Comparison of ENCODE assay signal across 10 cellular contexts in genomic region chr10:58666024-58666423, GRCh38.
DNase-seq lines count a peak whose midpoint lies in the region; ATAC-seq and TF ChIP-seq lines count a peak whose summit lies in the region.
"Had no signal": no experiment of that assay in that cellular context is flagged by ENCODE, and none has a peak within 500 bp of the region (broad histone marks: within the 10 kb centered on the region; RNA-seq: fewer than 3 reads in every experiment).

No MANE protein-coding gene starts in this region.

- 27 to 54% (median 30%) methylated on average over 3 of the region's 3 CpGs for WGBS in psoas muscle, 3 donors

- peak overlapping the region; percentile 27 to 57 (median 54) for H3K4me3 Mint-ChIP-seq in T-cell

- H3K4me1 ChIP-seq in psoas muscle = peaks cover 4% of the 10 kb centered on the region

- intact Hi-C loops in psoas muscle (cut with DNase I) = no loop called here

- H3K36me3 ChIP-seq in psoas muscle (ENCODE audit: insufficient read depth in 1 of 2, low read depth in 1 of 2) = no peaks in the 10 kb centered on the region
- H3K36me3 ChIP-seq: cardiac muscle cell had no signal

- H3K9me3 Mint-ChIP-seq in T-cell = peaks cover 12 to 20% (median 15%) of the 10 kb centered on the region in 3 donors

- H3K27ac ChIP-seq in psoas muscle (peak overlapping the region; percentile 43), substantia nigra (ENCODE audit: low read depth, low read length, poor library complexity, severe bottlenecking) (no peak overlapping the region)
- H3K27ac ChIP-seq: cardiac muscle cell had no signal

- CTCF ChIA-PET in T-cell (lab: Charles Lee) = interaction anchor here in 1 of 2 donors (0.6 kb wide), 1 partner anchor 73 kb away, joined by 3 read pairs; no protein-coding TSS in a partner anchor

- peak overlapping the region; percentile 64 to 72 for H3K27ac Mint-ChIP-seq in T-cell

- TF ChIP-seq CTCF in fibroblast of mammary gland (conservative IDR thresholded peaks at IDR 0.05; ENCODE audit: control insufficient read depth, insufficient read depth, low read depth, low read length) (no peak), psoas muscle (IDR thresholded peaks at IDR 0.05) (no peak)

- no peaks in the 10 kb centered on the region for H3K36me3 Mint-ChIP-seq in T-cell

- H3K27me3 Mint-ChIP-seq in T-cell = peaks cover 0 to 3% of the 10 kb centered on the region in 2 donors

- H3K4me1 Mint-ChIP-seq in T-cell = peaks cover 3 to 18% (median 16%) of the 10 kb centered on the region in 3 donors

- peak; percentile 25 for DNase-seq in DMS53 treated with DMSO at 0.1 percent for 48 hours (lab: John Stamatoyannopoulos, UW; ENCODE audit: unreplicated experiment)
- peak in 2 of 34 experiments; percentile 1 to 2 for DNase-seq in T-cell
- DNase-seq in fibroblast of mammary gland (ENCODE audit: low read depth) = no peak
- DNase-seq in psoas muscle = no peak
- no peak for DNase-seq in substantia nigra (lab: John Stamatoyannopoulos, UW)
- DNase-seq in Kasumi-1 (lab: John Stamatoyannopoulos, UW) = no peak
- DNase-seq: DMS79 treated with DMSO at 0.1 percent for 48 hours had no signal

- peaks cover 11% of the 10 kb centered on the region for H3K9me3 ChIP-seq in psoas muscle

- peak in 3 of 4 experiments; percentile 49 to 63 (median 55) for ATAC-seq in T-cell (replicated peaks in 1 of 4)
- ATAC-seq in psoas muscle = peak in 2 of 4 donors; percentile 49 to 58
- ATAC-seq in GM21360 (IDR thresholded peaks at IDR 0.05; ENCODE audit: unreplicated experiment) = no peak
- ATAC-seq in HG03442 (IDR thresholded peaks at IDR 0.05; ENCODE audit: unreplicated experiment) = no peak

- no peaks in the 10 kb centered on the region for H3K27me3 ChIP-seq in psoas muscle (ENCODE audit: insufficient read depth in 3 of 3, low read length in 2 of 3)
- H3K27me3 ChIP-seq: cardiac muscle cell had no signal

- H3K4me3 ChIP-seq in fibroblast of mammary gland (ENCODE audit: control insufficient read depth, low read depth, low read length) = peak overlapping the region; percentile 8
- H3K4me3 ChIP-seq in psoas muscle = peak overlapping the region; percentile 51
- H3K4me3 ChIP-seq: cardiac muscle cell had no signal

- POLR2A ChIA-PET in T-cell (lab: Charles Lee) = no interaction called here

Comparison
In these comparisons a context has a peak if more than half of its experiments do, and no peak if none do; other contexts are left out.
1. ATAC-seq: peak in T-cell (3 of 4); none in GM21360 (single experiment) and HG03442 (single experiment).